30 cellular contexts compared by ENCODE assay signal in genomic region chr6:168706471-168707177, GRCh38.
DNase-seq lines count a peak whose midpoint lies in the region; ATAC-seq, FAIRE-seq and TF ChIP-seq lines count a peak whose summit lies in the region.
"Had no signal": no experiment of that assay in that cellular context is flagged by ENCODE, and none has a peak within 500 bp of the region (broad histone marks: within the 10 kb centered on the region; RNA-seq: fewer than 3 reads in every experiment).

No MANE protein-coding gene starts in this region.

- H4K20me1 ChIP-seq in H1 (replicated peaks in 1 of 2; ENCODE audit: control insufficient read depth in 1 of 2, insufficient read depth in 2 of 2, low read length in 2 of 2): no peaks in the 10 kb centered on the region
- H4K20me1 ChIP-seq: BLaER1 had no signal

- no peak overlapping the region for H2BK120ac ChIP-seq in H1 (replicated peaks; ENCODE audit: low read depth, low read length)

- no peak for TF ChIP-seq POLR2A in H1 (IDR thresholded peaks at IDR 0.05; ENCODE audit: control extremely low read depth in 1 of 2, low read depth in 2 of 2, low read length in 2 of 2)

- no peak overlapping the region for H3K56ac ChIP-seq in H1 (replicated peaks; ENCODE audit: insufficient read length, low read depth, low read length)

- H2AK5ac ChIP-seq in H1 (ENCODE audit: low read depth, low read length): no peak overlapping the region

- no peak overlapping the region for H2AFZ ChIP-seq in H1 (ENCODE audit: low read length)

- H3K4me3 ChIP-seq in right atrium auricular region (no peak overlapping the region), coronary artery (no peak overlapping the region), H1 (ENCODE audit: extremely low read depth in 1 of 4, insufficient read depth in 2 of 4, low read depth in 3 of 4, low read length in 4 of 4) (no peak overlapping the region)
- H3K4me3 ChIP-seq: BLaER1, GM12878 had no signal

- no peak for TF ChIP-seq CTCF in right atrium auricular region (IDR thresholded peaks at IDR 0.05)
- TF ChIP-seq CTCF in coronary artery (IDR thresholded peaks at IDR 0.05): no peak
- TF ChIP-seq CTCF in H1 (IDR thresholded peaks at IDR 0.05; ENCODE audit: control extremely low read depth in 1 of 3, insufficient read depth in 1 of 3, low read depth in 1 of 3, low read length in 3 of 3): no peak

- H3K18ac ChIP-seq in H1 (ENCODE audit: extremely low read depth, low read length): no peak overlapping the region

- no peak overlapping the region for H4K5ac ChIP-seq in H1 (ENCODE audit: insufficient read length, low read depth, low read length)

- H3K14ac ChIP-seq in H1 (ENCODE audit: insufficient read length): no peak overlapping the region

- H3K27me3 ChIP-seq in right atrium auricular region: no peaks in the 10 kb centered on the region
- 0 out of 7 replicates have a peak, but pooled peaks cover 0 to 2% (median 0%) of the 10 kb centered on the region in 4 experiments for H3K27me3 ChIP-seq in H1 (replicated peaks in 1 of 4; ENCODE audit: control insufficient read depth in 3 of 4, extremely low read depth in 1 of 4, insufficient read depth in 3 of 4, low read length in 3 of 4)
- H3K27me3 ChIP-seq: BE2C, BLaER1 had no signal

- intact Hi-C loops in cardiac septum (cut with DNase I) (no loop called here), posterior vena cava (cut with DNase I) (no loop called here)

- peak overlapping the region; percentile 12 for H4K91ac ChIP-seq in H1 (replicated peaks; ENCODE audit: insufficient read length, low read length)

- no peak overlapping the region for H2BK20ac ChIP-seq in H1 (ENCODE audit: low read length)

- no peak overlapping the region for H3K27ac Mint-ChIP-seq in effector memory CD8-positive, alpha-beta T cell
- H3K27ac Mint-ChIP-seq: CD14-positive monocyte; CD4-positive, alpha-beta memory T cell; CD4-positive, CD25-positive, alpha-beta regulatory T cell; CD8-positive, alpha-beta memory T cell had no signal

- no peak for ATAC-seq in effector memory CD8-positive, alpha-beta T cell (replicated peaks)
- no peak for ATAC-seq in GM18873 (IDR thresholded peaks at IDR 0.05; ENCODE audit: low FRiP score, unreplicated experiment)
- ATAC-seq: GM12878 had no signal

- no peak overlapping the region for H2BK12ac ChIP-seq in H1 (ENCODE audit: low read depth, low read length)

- TF ChIP-seq RAD21 in H1 (IDR thresholded peaks at IDR 0.05 in 1 of 2, conservative IDR thresholded peaks at IDR 0.05 in 1 of 2; ENCODE audit: low read depth in 2 of 2, low read length in 2 of 2): no peak

- peak; percentile 43 for DNase-seq in cardiac septum (ENCODE audit: low spot score)
- DNase-seq in right atrium auricular region (ENCODE audit: low spot score): no peak
- peak; percentile 29 for DNase-seq in coronary artery (ENCODE audit: low spot score)
- no peak for DNase-seq in H1 (ENCODE audit: low read depth in 1 of 2, low spot score in 2 of 2)
- peak; percentile 66 for DNase-seq in posterior vena cava (ENCODE audit: low spot score)
- DNase-seq in effector memory CD8-positive, alpha-beta T cell: no peak
- no peak for DNase-seq in dermis blood vessel endothelial cell
- DNase-seq: 8988T; ACHN; BE2C; C1 segment of cervical spinal cord; CD4-positive, alpha-beta memory T cell; CD4-positive, CD25-positive, alpha-beta regulatory T cell; CD8-positive, alpha-beta memory T cell; COR-L47; DMS 273 treated with DMSO at 0.1 percent for 48 hours; DMS153; DMS53; DMS79; DND-41; EL; GDM1 had no signal

- no peak overlapping the region for H3K9ac ChIP-seq in H1 (replicated peaks in 1 of 4; ENCODE audit: extremely low read depth in 1 of 4, low read depth in 3 of 4, low read length in 3 of 4)
- H3K9ac ChIP-seq: BLaER1 had no signal

- no peaks in the 10 kb centered on the region for H3K79me2 ChIP-seq in H1 (ENCODE audit: control insufficient read depth in 1 of 2, insufficient read depth in 2 of 2, low read length in 2 of 2)

- H3K4me2 ChIP-seq in H1 (ENCODE audit: insufficient read depth in 1 of 2, low read depth in 2 of 2, low read length in 2 of 2): no peak overlapping the region
- H3K4me2 ChIP-seq: BLaER1 had no signal

- H4K8ac ChIP-seq in H1 (ENCODE audit: extremely low read depth, insufficient read depth, low read length): no peak overlapping the region

- no peak overlapping the region for H3K4ac ChIP-seq in H1 (replicated peaks; ENCODE audit: insufficient read length, low read depth, low read length)

- H3K36me3 Mint-ChIP-seq in effector memory CD8-positive, alpha-beta T cell (ENCODE audit: insufficient read depth): no peaks in the 10 kb centered on the region
- H3K36me3 Mint-ChIP-seq: CD14-positive monocyte; CD4-positive, alpha-beta memory T cell; CD4-positive, CD25-positive, alpha-beta regulatory T cell; CD8-positive, alpha-beta memory T cell had no signal

- H3K4me1 Mint-ChIP-seq in effector memory CD8-positive, alpha-beta T cell (ENCODE audit: low read depth in 2 of 2): no peaks in the 10 kb centered on the region
- H3K4me1 Mint-ChIP-seq: CD14-positive monocyte; CD4-positive, alpha-beta memory T cell; CD4-positive, CD25-positive, alpha-beta regulatory T cell; CD8-positive, alpha-beta memory T cell had no signal

- H3K79me1 ChIP-seq in H1 (ENCODE audit: low read depth, low read length): no peaks in the 10 kb centered on the region

- H3K36me3 ChIP-seq in right atrium auricular region: no peaks in the 10 kb centered on the region
- no peaks in the 10 kb centered on the region for H3K36me3 ChIP-seq in H1 (ENCODE audit: control insufficient read depth in 2 of 4, insufficient read depth in 4 of 4, low read length in 3 of 4)
- H3K36me3 ChIP-seq: BE2C, BLaER1 had no signal

- H3K4me1 ChIP-seq in right atrium auricular region: peaks cover 0 to 8% of the 10 kb centered on the region in 2 donors
- H3K4me1 ChIP-seq in H1 (replicated peaks in 1 of 4; ENCODE audit: control insufficient read depth in 3 of 4, insufficient read depth in 4 of 4, low read length in 3 of 4): peaks cover 0 to 3% (median 1%) of the 10 kb centered on the region in 4 experiments; a peak in 1 of 7 replicates
- H3K4me1 ChIP-seq: BE2C had no signal

- CTCF ChIA-PET in H1 (lab: Charles Lee; ENCODE audit: partially characterized antibody): interaction anchor here (0.7 kb wide), 2 partner anchors 10 to 23 kb away, joined by 3 read pairs; no protein-coding TSS in a partner anchor

- TF ChIP-seq EP300 in H1 (IDR thresholded peaks at IDR 0.05; ENCODE audit: borderline replicate concordance in 1 of 2, low read depth in 2 of 2, low read length in 2 of 2): no peak

- H3K23me2 ChIP-seq in H1 (ENCODE audit: low read depth, low read length): no peaks in the 10 kb centered on the region

- no peaks in the 10 kb centered on the region for H3K9me3 Mint-ChIP-seq in effector memory CD8-positive, alpha-beta T cell
- H3K9me3 Mint-ChIP-seq: CD4-positive, CD25-positive, alpha-beta regulatory T cell had no signal

- no peaks in the 10 kb centered on the region for H3K9me3 ChIP-seq in right atrium auricular region
- peaks cover 0 to under 1% of the 10 kb centered on the region in 2 experiments; a peak in 1 of 4 replicates for H3K9me3 ChIP-seq in H1 (ENCODE audit: insufficient read depth in 2 of 2, low read depth in 1 of 2, low read length in 1 of 2)
- H3K9me3 ChIP-seq: BE2C had no signal

- WGBS in H1 (ENCODE audit: extremely low coverage in 1 of 2, insufficient coverage in 1 of 2, insufficient read length in 1 of 2, insufficient replicate concordance in 2 of 2, low coverage in 1 of 2, low lambda C conversion rate in 2 of 2, missing lambda C conversion rate in 1 of 2), 2 experiments: 87% methylated on average over 22 of the region's 25 CpGs; no CpG with 5 or more reads in 1 of the 2 experiments

- H2BK15ac ChIP-seq in H1 (ENCODE audit: low read length): no peak overlapping the region

- H3K23ac ChIP-seq in H1 (ENCODE audit: insufficient read length): no peak overlapping the region

- no peak overlapping the region for H3K4me3 Mint-ChIP-seq in effector memory CD8-positive, alpha-beta T cell
- H3K4me3 Mint-ChIP-seq: CD14-positive monocyte; CD4-positive, alpha-beta memory T cell; CD4-positive, CD25-positive, alpha-beta regulatory T cell; CD8-positive, alpha-beta memory T cell had no signal

- H3K27ac ChIP-seq in right atrium auricular region (no peak overlapping the region), coronary artery (no peak overlapping the region), H1 (ENCODE audit: low read depth, low read length) (no peak overlapping the region)
- H3K27ac ChIP-seq: BLaER1 had no signal

- POLR2A ChIA-PET in H1 (lab: Charles Lee; ENCODE audit: partially characterized antibody): interaction anchor here (1.8 kb wide), 1 partner anchor 10 kb away, joined by 6 read pairs; no protein-coding TSS in a partner anchor

- FAIRE-seq in H1 (lab: Jason Lieb, UNC): no peak
- FAIRE-seq: A204.1, GM12878, GM12892, GM18507, GM19239 had no signal

- H3K27me3 Mint-ChIP-seq in effector memory CD8-positive, alpha-beta T cell: peaks cover 32% of the 10 kb centered on the region in 2 donors

- no peak overlapping the region for H2BK5ac ChIP-seq in H1 (ENCODE audit: low read depth, low read length)

TF ChIP-seq in H1, 55 proteins besides CTCF, POLR2A, EP300 and RAD21:
- TF ChIP-seq TCF12 (IDR thresholded peaks at IDR 0.05; ENCODE audit: low read depth, low read length) (no peak), NANOG (IDR thresholded peaks at IDR 0.05; ENCODE audit: insufficient read depth, low read depth, low read length, poor library complexity, severe bottlenecking) (no peak), SRF (IDR thresholded peaks at IDR 0.05; ENCODE audit: low read depth, low read length) (no peak), EGR1 (IDR thresholded peaks at IDR 0.05; ENCODE audit: borderline replicate concordance, low read depth, low read length) (no peak), RNF2 (IDR thresholded peaks at IDR 0.05; ENCODE audit: borderline replicate concordance, low read depth, low read length, missing control alignments, poor library complexity, severe bottlenecking) (no peak), NRF1 (IDR thresholded peaks at IDR 0.05; ENCODE audit: low read depth, low read length) (no peak), JUN (IDR thresholded peaks at IDR 0.05; ENCODE audit: low read depth, low read length) (no peak), ZNF274 (IDR thresholded peaks at IDR 0.05; ENCODE audit: borderline replicate concordance, extremely low read depth, low read length) (no peak), SP2 (IDR thresholded peaks at IDR 0.05; ENCODE audit: low read length) (no peak), EZH2 (IDR thresholded peaks at IDR 0.05; ENCODE audit: low read depth, low read length, severe bottlenecking) (no peak), TEAD4 (IDR thresholded peaks at IDR 0.05; ENCODE audit: low read depth, low read length) (no peak)

Comparison
In these comparisons a context has a peak if more than half of its experiments do, and no peak if none do; other contexts are left out.
1. DNase-seq: peak in cardiac septum (single experiment), coronary artery (single experiment) and posterior vena cava (single experiment); none in right atrium auricular region (single experiment), H1 (0 of 2), effector memory CD8-positive, alpha-beta T cell (0 of 3) and dermis blood vessel endothelial cell (single experiment).